14 cellular contexts compared by ENCODE assay signal in the genomic region with DNA sequence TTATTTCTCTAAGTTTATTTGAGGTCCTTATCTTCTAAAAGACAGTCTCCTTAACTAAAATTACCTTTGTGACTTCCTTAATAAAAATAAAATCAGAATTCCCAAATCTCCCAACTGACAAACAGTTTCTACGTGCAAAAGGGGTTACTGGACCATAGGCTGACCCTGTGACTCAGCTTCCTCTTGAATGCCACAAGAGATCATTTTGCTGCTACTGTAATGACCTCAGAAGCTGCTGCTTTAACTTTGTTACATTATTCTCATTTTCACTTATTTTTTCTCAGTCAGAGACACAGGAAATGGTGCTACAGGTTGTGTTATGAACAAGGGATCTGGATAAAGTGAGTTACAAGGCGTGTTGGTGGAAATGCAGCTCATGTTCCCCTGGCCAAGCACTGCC.
DNase-seq lines count a peak whose midpoint lies in the region; ATAC-seq and TF ChIP-seq lines count a peak whose summit lies in the region.
"Had no signal": no experiment of that assay in that cellular context is flagged by ENCODE, and none has a peak within 500 bp of the region (broad histone marks: within the 10 kb centered on the region; RNA-seq: fewer than 3 reads in every experiment).

No MANE protein-coding gene starts in this region.

- TF ChIP-seq POLR2A in breast epithelium (IDR thresholded peaks at IDR 0.05) (no peak), NB4 (IDR thresholded peaks at IDR 0.05; ENCODE audit: extremely low read depth, insufficient read length) (no peak)

- H3K4me1 ChIP-seq in breast epithelium = no peaks in the 10 kb centered on the region
- H3K4me1 ChIP-seq: heart left ventricle had no signal

- TF ChIP-seq CTCF in MCF 10A (IDR thresholded peaks at IDR 0.05; ENCODE audit: unreplicated experiment) = no peak
- TF ChIP-seq CTCF in breast epithelium (IDR thresholded peaks at IDR 0.05) = no peak
- no peak for TF ChIP-seq CTCF in NB4 (IDR thresholded peaks at IDR 0.05; ENCODE audit: low read depth, low read length)

- H3K9me3 ChIP-seq in breast epithelium = peaks cover 0 to 8% of the 10 kb centered on the region in 2 donors

- H3K9me3 Mint-ChIP-seq in MCF 10A (ENCODE audit: unreplicated experiment) = no peaks in the 10 kb centered on the region

- no peak overlapping the region for H3K4me3 Mint-ChIP-seq in MCF 10A (ENCODE audit: unreplicated experiment)
- H3K4me3 Mint-ChIP-seq: activated CD4-positive, alpha-beta memory T cell treated with anti-CD3 and anti-CD28 coated beads for 36 hours; activated naive CD8-positive, alpha-beta T cell treated with anti-CD3 and anti-CD28 coated beads for 36 hours had no signal

- H3K36me3 Mint-ChIP-seq in MCF 10A (ENCODE audit: insufficient read depth, unreplicated experiment) = no peaks in the 10 kb centered on the region
- H3K36me3 Mint-ChIP-seq: activated CD4-positive, alpha-beta memory T cell treated with anti-CD3 and anti-CD28 coated beads for 36 hours; activated naive CD8-positive, alpha-beta T cell treated with anti-CD3 and anti-CD28 coated beads for 36 hours had no signal

- CTCF ChIA-PET in MCF 10A (lab: Yijun Ruan, JAX) = interaction anchor here (0.5 to 1.2 kb wide), 5 partner anchors 11 to 227 kb away, joined by 3 read pairs; no protein-coding TSS in a partner anchor

- POLR2A ChIA-PET in MCF 10A (lab: Yijun Ruan, JAX) = interaction anchor here (0.6 to 0.8 kb wide), 2 partner anchors 11 to 23 kb away, joined by 4 read pairs; no protein-coding TSS in a partner anchor

- H3K27ac Mint-ChIP-seq in MCF 10A (ENCODE audit: low read depth, unreplicated experiment) = no peak overlapping the region
- H3K27ac Mint-ChIP-seq: activated CD4-positive, alpha-beta memory T cell treated with anti-CD3 and anti-CD28 coated beads for 36 hours; activated naive CD8-positive, alpha-beta T cell treated with anti-CD3 and anti-CD28 coated beads for 36 hours had no signal

- H3K27ac ChIP-seq in breast epithelium = no peak overlapping the region
- H3K27ac ChIP-seq: heart left ventricle had no signal

- DNase-seq in MCF 10A (ENCODE audit: unreplicated experiment) (peak; percentile 8), breast epithelium (ENCODE audit: low spot score in 2 of 2) (no peak), NB4 (ENCODE audit: low read depth) (peak; percentile 8), T-helper 2 cell (no peak), COLO829 (ENCODE audit: low spot score) (no peak), islet precursor cell (no peak)
- DNase-seq: activated CD4-positive, alpha-beta memory T cell treated with anti-CD3 and anti-CD28 coated beads for 36 hours; activated naive CD8-positive, alpha-beta T cell treated with anti-CD3 and anti-CD28 coated beads for 36 hours; DND-41; effector CD8-positive, alpha-beta T cell; heart left ventricle; NCI-H2171 treated with DMSO at 0.1 percent for 48 hours had no signal

- H3K36me3 ChIP-seq in breast epithelium = no peaks in the 10 kb centered on the region
- H3K36me3 ChIP-seq: heart left ventricle had no signal

- no peak overlapping the region for H3K4me3 ChIP-seq in breast epithelium
- no peak overlapping the region for H3K4me3 ChIP-seq in NB4 (ENCODE audit: low read depth, low read length)
- H3K4me3 ChIP-seq: heart left ventricle had no signal

- intact Hi-C loops in MCF 10A (cut with micrococcal nuclease) (no loop called here), breast epithelium (cut with DNase I; ENCODE audit: low total_unique reads) (no loop called here)

- H3K4me1 Mint-ChIP-seq in MCF 10A (ENCODE audit: insufficient read depth, unreplicated experiment) = no peaks in the 10 kb centered on the region
- H3K4me1 Mint-ChIP-seq: activated naive CD8-positive, alpha-beta T cell treated with anti-CD3 and anti-CD28 coated beads for 36 hours had no signal

- ATAC-seq in HG02938 (IDR thresholded peaks at IDR 0.05; ENCODE audit: unreplicated experiment) (peak; percentile 92), HG03457 (IDR thresholded peaks at IDR 0.05; ENCODE audit: unreplicated experiment) (no peak)
- ATAC-seq: heart left ventricle had no signal

- no peaks in the 10 kb centered on the region for H3K27me3 ChIP-seq in breast epithelium
- H3K27me3 ChIP-seq: heart left ventricle had no signal

- H3K27me3 Mint-ChIP-seq in MCF 10A (ENCODE audit: insufficient read depth, unreplicated experiment) = no peaks in the 10 kb centered on the region
- H3K27me3 Mint-ChIP-seq: activated CD4-positive, alpha-beta memory T cell treated with anti-CD3 and anti-CD28 coated beads for 36 hours; activated naive CD8-positive, alpha-beta T cell treated with anti-CD3 and anti-CD28 coated beads for 36 hours had no signal

- no TSS peak for BruUV-seq in MCF 10A (replicated peaks; lab: Mats Ljungman, UMichigan)

Comparison
In these comparisons a context has a peak if more than half of its experiments do, and no peak if none do; other contexts are left out.
1. DNase-seq: peak in MCF 10A (single experiment) and NB4 (single experiment); none in breast epithelium (0 of 2), T-helper 2 cell (0 of 5), COLO829 (single experiment) and islet precursor cell (single experiment).